13 cellular contexts compared by ENCODE assay signal in the genomic region with DNA sequence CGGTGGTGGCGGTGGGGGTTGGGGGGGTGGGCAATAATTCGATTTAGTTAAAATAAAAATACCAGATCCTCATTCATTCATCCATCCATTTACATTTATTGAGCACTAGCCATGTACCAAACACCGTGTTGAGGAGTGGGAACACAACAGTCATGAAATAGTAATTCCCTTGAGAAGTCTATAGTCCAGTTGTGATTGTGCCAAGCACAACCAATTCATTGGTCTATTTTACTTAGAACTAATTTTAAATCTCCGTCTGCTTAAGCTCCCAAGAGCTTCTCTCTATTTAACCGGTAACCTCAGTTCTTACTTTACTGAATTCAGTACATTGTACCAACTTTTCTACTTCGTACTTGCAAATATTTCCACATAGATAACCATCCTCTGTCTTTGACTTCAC.
"Had no signal": no experiment of that assay in that cellular context is flagged by ENCODE, and none has a peak within 500 bp of the region (broad histone marks: within the 10 kb centered on the region; RNA-seq: fewer than 3 reads in every experiment).

No MANE protein-coding gene starts in this region.

- H3K36me3 ChIP-seq: colonic mucosa, ovary had no signal

- ATAC-seq: activated CD4-positive, CD25-positive, alpha-beta regulatory T cell treated with anti-CD3 and anti-CD28 coated beads, Interleukin-2, amount 50 U/mL, for 24 hours; activated naive CD4-positive, alpha-beta T cell treated with anti-CD3 and anti-CD28 coated beads, Interleukin-2, amount 50 U/mL, for 72 hours; stimulated activated memory B cell treated with anti-CD40 and anti-IgM and Interleukin-4, amounts not matched to agents 10 μg/mL and 1 μg/mL and 100 μg/mL, for 72 hours had no signal

- H3K4me1 ChIP-seq: colonic mucosa had no signal

- H3K27ac ChIP-seq: colonic mucosa, ovary had no signal

- H3K9me3 ChIP-seq: colonic mucosa, ovary had no signal

- H3K4me3 ChIP-seq: colonic mucosa, ovary, smooth muscle cell had no signal

- DNase-seq: activated CD4-positive, alpha-beta T cell treated with anti-CD3 and anti-CD28 coated beads, Interleukin-2, amount 50 U/mL, for 4 hours; activated effector memory CD4-positive, alpha-beta T cell treated with Interleukin-2 at 50 U/mL for 16 hours; activated T-cell treated with anti-CD3 and anti-CD28 coated beads, Interleukin-2, amount 50 U/mL, for 24 hours; anterior cingulate cortex; colonic mucosa; effector CD4-positive, alpha-beta T cell; islet precursor cell; nephron progenitor cell; ovary had no signal

- H3K27me3 ChIP-seq: colonic mucosa, ovary had no signal
